9 cellular contexts compared by ENCODE assay signal in the genomic region with DNA sequence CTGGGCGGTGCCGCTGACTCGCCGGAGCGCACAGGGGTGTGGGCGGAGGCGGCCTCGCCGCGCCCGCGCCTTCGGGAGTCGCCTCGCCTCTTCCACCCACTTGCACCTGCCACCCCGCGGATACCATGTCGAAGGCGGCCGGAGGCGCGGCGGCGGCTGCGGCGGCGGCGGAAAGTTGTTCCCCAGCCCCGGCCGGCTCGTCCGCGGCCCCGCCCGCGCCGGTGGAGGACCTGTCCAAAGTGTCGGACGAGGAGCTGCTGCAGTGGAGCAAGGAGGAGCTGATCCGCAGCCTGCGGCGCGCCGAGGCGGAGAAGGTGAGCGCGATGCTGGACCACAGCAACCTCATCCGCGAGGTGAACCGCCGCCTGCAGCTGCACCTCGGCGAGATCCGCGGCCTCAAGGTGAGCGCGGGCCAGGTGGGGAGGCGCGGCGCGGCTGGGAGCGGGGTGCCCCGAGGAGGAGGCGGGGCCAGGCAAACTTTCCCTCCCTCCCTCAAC. TPM values are rescaled to one million over a fixed set of nuclear protein-coding genes. Genes with fewer than 3 reads are reported as not detected.
DNase-seq lines count a peak whose midpoint lies in the region; ATAC-seq and TF ChIP-seq lines count a peak whose summit lies in the region.
"Had no signal": no experiment of that assay in that cellular context is flagged by ENCODE, and none has a peak within 500 bp of the region (broad histone marks: within the 10 kb centered on the region; RNA-seq: fewer than 3 reads in every experiment).

No MANE protein-coding gene starts in this region.

- peaks cover 42 to 73% (median 51%) of the 10 kb centered on the region in 3 donors for H3K27me3 Mint-ChIP-seq in CD14-positive monocyte (ENCODE audit: low read depth in 3 of 3)

- no peak overlapping the region for H3K9ac ChIP-seq in GM23248

- H3K36me3 ChIP-seq in GM23248 (ENCODE audit: low read depth), result no peaks in the 10 kb centered on the region
- H3K36me3 ChIP-seq in RWPE2 (ENCODE audit: low read depth), result no peaks in the 10 kb centered on the region
- H3K36me3 ChIP-seq in gastrocnemius medialis, result no peaks in the 10 kb centered on the region

- H3K27me3 ChIP-seq in GM23248 (replicated peaks; ENCODE audit: insufficient read depth), result peaks cover 21% of the 10 kb centered on the region; the same call in 1 of the 2 replicates
- peaks cover 44% of the 10 kb centered on the region for H3K27me3 ChIP-seq in RWPE2 (ENCODE audit: insufficient read depth, poor library complexity, severe bottlenecking)
- peaks cover 0 to 5% (median 0%) of the 10 kb centered on the region in 3 donors for H3K27me3 ChIP-seq in gastrocnemius medialis

- TF ChIP-seq CTCF in CD14-positive monocyte (IDR thresholded peaks at IDR 0.05), result no peak
- no peak for TF ChIP-seq CTCF in RWPE2 (IDR thresholded peaks at IDR 0.05; ENCODE audit: poor library complexity, severe bottlenecking)
- no peak for TF ChIP-seq CTCF in gastrocnemius medialis (IDR thresholded peaks at IDR 0.05 in 4 of 5, conservative IDR thresholded peaks at IDR 0.05 in 1 of 5)

- 2% methylated on average over 41 to 55 of the region's 64 CpGs for whole genome bisulfite sequencing in GM23248 (ENCODE audit: low coverage in 1 of 2, low lambda C conversion rate in 2 of 2, missing lambda C conversion rate in 2 of 2), 2 experiments

- no peak for DNase-seq in CD14-positive monocyte (ENCODE audit: low spot score)
- peak; percentile 49 for DNase-seq in GM23248
- peak; percentile 62 for DNase-seq in RWPE2 (ENCODE audit: low spot score)
- peak in 30 of 42 donors; percentile 7 to 59 (median 20) for DNase-seq in head of caudate nucleus
- DNase-seq in gastrocnemius medialis, result no peak
- no peak for DNase-seq in stimulated activated CD8-positive, alpha-beta memory T cell treated with anti-CD3 and anti-CD28 coated beads, Interleukin-4, amount 100 ng/mL, for 48 hours

- H3K4me1 ChIP-seq in GM23248 (ENCODE audit: insufficient read depth) (no peaks in the 10 kb centered on the region), RWPE2 (ENCODE audit: insufficient read depth, poor library complexity, severe bottlenecking) (no peaks in the 10 kb centered on the region), gastrocnemius medialis (peaks cover 2 to 13% of the 10 kb centered on the region in 2 donors)

- TF ChIP-seq POLR2A in gastrocnemius medialis (IDR thresholded peaks at IDR 0.05), result no peak

- no peaks in the 10 kb centered on the region for H3K36me3 Mint-ChIP-seq in CD14-positive monocyte

- no peak overlapping the region for H3K27ac Mint-ChIP-seq in CD14-positive monocyte
- H3K27ac Mint-ChIP-seq: stimulated activated naive CD8-positive, alpha-beta T cell treated with anti-CD3 and anti-CD28 coated beads, Interleukin-15, Interleukin-2, amounts not matched to agents 100 ng/mL and 50 ng/mL, for 24 hours had no signal

- H3K4me3 ChIP-seq in GM23248 (peak overlapping the region; percentile 76), RWPE2 (ENCODE audit: severe bottlenecking) (peak overlapping the region; percentile 38), gastrocnemius medialis (peak overlapping the region; percentile 67 to 88 (median 70))

- intact Hi-C loops in CD14-positive monocyte (cut with micrococcal nuclease) (loop anchor here in 1 of 2 donors (2.0 kb wide), 1 partner anchor 1332 kb away; no protein-coding TSS in a partner anchor), head of caudate nucleus (cut with DNase I) (loop anchor here (5.0 kb wide), 2 partner anchors 563 to 1333 kb away; no protein-coding TSS in a partner anchor), gastrocnemius medialis (cut with DNase I; ENCODE audit: low total_unique reads) (no loop called here)

- no peaks in the 10 kb centered on the region for H3F3A ChIP-seq in GM23248 (ENCODE audit: insufficient read depth)

- no peaks in the 10 kb centered on the region for H3K9me2 ChIP-seq in GM23248 (ENCODE audit: insufficient read depth)

- H3K4me1 Mint-ChIP-seq in CD14-positive monocyte, result peaks cover 12% of the 10 kb centered on the region

- H3K9me3 Mint-ChIP-seq in CD14-positive monocyte, result peaks cover 0 to 6% (median 2%) of the 10 kb centered on the region in 7 donors
- H3K9me3 Mint-ChIP-seq: stimulated activated naive CD8-positive, alpha-beta T cell treated with anti-CD3 and anti-CD28 coated beads, Interleukin-15, Interleukin-2, amounts not matched to agents 100 ng/mL and 50 ng/mL, for 24 hours had no signal

- H3K4me2 ChIP-seq in GM23248 (ENCODE audit: unreplicated experiment), result peak overlapping the region; percentile 77

- H3K9me3 ChIP-seq in GM23248 (ENCODE audit: low read depth), result no peaks in the 10 kb centered on the region
- H3K9me3 ChIP-seq in RWPE2 (ENCODE audit: severe bottlenecking), result no peaks in the 10 kb centered on the region
- no peaks in the 10 kb centered on the region for H3K9me3 ChIP-seq in gastrocnemius medialis

- in situ Hi-C loops in GM23248 (cut with MboI), result loop anchor here (10.0 kb wide), 2 partner anchors 560 to 1310 kb away; no protein-coding TSS in a partner anchor
- in situ Hi-C loops in gastrocnemius medialis (cut with MboI; ENCODE audit: low sequenced_read_pairs in 4 of 4), result loop anchor here (5.0 to 25.0 kb wide), 3 partner anchors 553 to 1328 kb away; no protein-coding TSS in a partner anchor

- peaks cover 9% of the 10 kb centered on the region; the same call in 1 of the 2 replicates for H3K79me2 ChIP-seq in GM23248 (ENCODE audit: insufficient read depth)

- H3K4me3 Mint-ChIP-seq in CD14-positive monocyte, result peak overlapping the region; percentile 32 to 89

- no peak overlapping the region for H3K27ac ChIP-seq in GM23248
- H3K27ac ChIP-seq in RWPE2 (ENCODE audit: poor library complexity, severe bottlenecking), result no peak overlapping the region
- H3K27ac ChIP-seq in gastrocnemius medialis, result peak overlapping the region; percentile 59 to 73 (median 70)

- H4K20me1 ChIP-seq in GM23248 (ENCODE audit: insufficient read depth), result no peaks in the 10 kb centered on the region

- peak; percentile 38 for ATAC-seq in RWPE2 (ENCODE audit: low read depth)
- peak; percentile 8 to 16 for ATAC-seq in gastrocnemius medialis
- no peak for ATAC-seq in HG02610 (IDR thresholded peaks at IDR 0.05; ENCODE audit: unreplicated experiment)
- no peak for ATAC-seq in HG02840 (IDR thresholded peaks at IDR 0.05; ENCODE audit: low FRiP score, unreplicated experiment)

- peak overlapping the region; percentile 68 for H2AFZ ChIP-seq in GM23248

RNA-seq across cellular contexts. Expression of gene CCDC85A, which starts 0.8 kb away (rescaled TPM):
- polyA plus RNA-seq in CD14-positive monocyte, result not detected
- total RNA-seq in GM23248 (2014; rRNA removed; shearing (Covaris generic)), result 4.2 and 9.9 TPM in 2 replicates
- 1.6 TPM in 2 replicates for polyA plus RNA-seq in GM23248 (2016; fragmentation: Nextera tagmentation; extraction: Ambion mirVana)
- 1 to 10 TPM; 4.6 to 8.2 (median 6.1) TPM for total RNA-seq in gastrocnemius medialis

Comparison
In these comparisons a context has a peak if more than half of its experiments do, and no peak if none do; other contexts are left out.
1. DNase-seq: peak in GM23248 (single experiment), RWPE2 (single experiment) and head of caudate nucleus (30 of 42); none in CD14-positive monocyte (single experiment), gastrocnemius medialis (0 of 2) and stimulated activated CD8-positive, alpha-beta memory T cell treated with anti-CD3 and anti-CD28 coated beads, Interleukin-4, amount 100 ng/mL, for 48 hours (single experiment).
2. H3K27ac ChIP-seq: peak in gastrocnemius medialis (4 of 4); none in GM23248 (single experiment) and RWPE2 (single experiment).
3. ATAC-seq: peak in RWPE2 (single experiment) and gastrocnemius medialis (2 of 2); none in HG02610 (single experiment) and HG02840 (single experiment).
4. Peak in every context shown above with its lines, with median percentiles within 50 percentile points of each other: H3K4me3 ChIP-seq.